In the genomic region with DNA sequence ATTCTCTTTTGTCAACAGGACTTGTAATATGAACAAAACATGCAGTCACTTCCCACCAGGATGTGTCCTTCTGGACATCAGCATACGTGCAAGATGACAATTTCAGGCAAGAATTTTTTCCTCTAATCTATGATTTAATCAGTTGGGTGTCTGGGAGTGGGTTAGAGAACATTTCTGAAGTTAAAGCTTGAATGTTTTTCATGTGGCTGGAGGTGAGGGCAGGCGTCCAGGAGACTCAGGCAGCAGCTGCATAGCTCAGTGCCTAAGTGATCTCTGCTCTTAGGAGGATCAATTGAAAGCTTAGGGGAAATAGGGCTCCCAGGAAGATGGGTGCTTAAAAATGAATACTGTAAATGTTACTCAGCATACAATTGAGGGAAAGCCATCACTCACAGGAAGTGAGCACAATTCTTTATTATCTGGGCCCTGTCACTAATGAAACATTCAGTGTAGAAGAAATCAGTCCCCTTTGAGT, we compare ENCODE assay signal across 8 cellular contexts.
DNase-seq lines count a peak whose midpoint lies in the region; ATAC-seq and TF ChIP-seq lines count a peak whose summit lies in the region.

No MANE protein-coding gene starts in this region.

- H3K4me3 ChIP-seq in BJ (ENCODE audit: low read depth, low read length) (0 out of 2 replicates have a peak overlapping the region, but pooled peaks have one; percentile 4), fibroblast of lung (replicated peaks in 1 of 4; ENCODE audit: control extremely low read depth in 1 of 4, insufficient read depth in 1 of 4, low read depth in 3 of 4, low read length in 4 of 4) (peak overlapping the region; percentile 28 to 36 (median 36)), osteoblast (ENCODE audit: insufficient read depth, low read length) (peak overlapping the region; percentile 58), BE2C (ENCODE audit: low read depth, low read length) (no peak overlapping the region)

- H3K36me3 ChIP-seq in BJ (ENCODE audit: control insufficient read depth, insufficient read depth, low read length) (no peaks in the 10 kb centered on the region), fibroblast of lung (ENCODE audit: control insufficient read depth, insufficient read depth, low read length) (no peaks in the 10 kb centered on the region), osteoblast (ENCODE audit: insufficient read depth, low read length) (no peaks in the 10 kb centered on the region), BE2C (no peaks in the 10 kb centered on the region)

- H3K9me3 ChIP-seq in fibroblast of lung (ENCODE audit: control insufficient read depth, insufficient read depth, low read depth, low read length) (no peaks in the 10 kb centered on the region), osteoblast (ENCODE audit: low read depth, low read length) (no peaks in the 10 kb centered on the region), BE2C (no peaks in the 10 kb centered on the region)

- H3K27me3 ChIP-seq in BJ (ENCODE audit: control insufficient read depth, insufficient read depth, low read length) (no peaks in the 10 kb centered on the region), fibroblast of lung (ENCODE audit: control insufficient read depth, insufficient read depth, low read length) (no peaks in the 10 kb centered on the region), osteoblast (ENCODE audit: insufficient read depth, low read length) (no peaks in the 10 kb centered on the region), BE2C (no peaks in the 10 kb centered on the region)

- H3K79me2 ChIP-seq in fibroblast of lung (ENCODE audit: control insufficient read depth, insufficient read depth, low read length) (no peaks in the 10 kb centered on the region), osteoblast (ENCODE audit: insufficient read depth, low read length) (no peaks in the 10 kb centered on the region)

- TF ChIP-seq CTCF in BJ (IDR thresholded peaks at IDR 0.05; ENCODE audit: insufficient read depth, low read depth, low read length) (no peak), fibroblast of lung (conservative IDR thresholded peaks at IDR 0.05 in 1 of 2, IDR thresholded peaks at IDR 0.05 in 1 of 2; ENCODE audit: low read depth in 1 of 2, low read length in 2 of 2) (no peak), osteoblast (IDR thresholded peaks at IDR 0.05; ENCODE audit: extremely low read depth, low read depth, low read length) (no peak), BE2C (IDR thresholded peaks at IDR 0.05; ENCODE audit: low read depth, low read length) (no peak)

- H2AFZ ChIP-seq in fibroblast of lung (ENCODE audit: low read length), result no peak overlapping the region
- H2AFZ ChIP-seq in osteoblast (ENCODE audit: low read length), result no peak overlapping the region

- POLR2A ChIA-PET in BJ (lab: Charles Lee), result no interaction called here

- H3K4me1 ChIP-seq in fibroblast of lung (ENCODE audit: control insufficient read depth, extremely low read depth, insufficient read depth, low read length) (peaks cover 18% of the 10 kb centered on the region), osteoblast (ENCODE audit: insufficient read depth, low read length) (peaks cover 68% of the 10 kb centered on the region), BE2C (no peaks in the 10 kb centered on the region; the same call in 1 of the 2 replicates)

- H3K27ac ChIP-seq in fibroblast of lung (ENCODE audit: insufficient read depth, low read length) (peak overlapping the region; percentile 97), osteoblast (ENCODE audit: low read depth, low read length) (peak overlapping the region; percentile 100)

- H3K4me2 ChIP-seq in fibroblast of lung (ENCODE audit: extremely low read depth, insufficient read depth, low read length) (peak overlapping the region; percentile 76), osteoblast (ENCODE audit: insufficient read depth, low read length) (peak overlapping the region; percentile 84)

- no peaks in the 10 kb centered on the region for H4K20me1 ChIP-seq in fibroblast of lung (ENCODE audit: control insufficient read depth, extremely low read depth, insufficient read depth, low read length)
- no peaks in the 10 kb centered on the region for H4K20me1 ChIP-seq in osteoblast (ENCODE audit: insufficient read depth, low read length)

- CTCF ChIA-PET in BJ (lab: Yijun Ruan, JAX), result interaction anchor here (1.0 to 1.2 kb wide), 2 partner anchors 457 to 1045 kb away, joined by 3 read pairs; a partner anchor contains a TSS

- in situ Hi-C loops in G401 (cut with HindIII; ENCODE audit: low sequenced_read_pairs), result no loop called here

- H3K9ac ChIP-seq in fibroblast of lung (ENCODE audit: insufficient read depth, low read length), result peak overlapping the region; percentile 73

- ATAC-seq in HG03378 (IDR thresholded peaks at IDR 0.05; ENCODE audit: unreplicated experiment), result no peak

- DNase-seq in BJ (ENCODE audit: low read depth) (peak; percentile 72), RPMI7951 (ENCODE audit: low read depth) (peak; percentile 96), fibroblast of lung (ENCODE audit: low read depth in 2 of 2) (peak; percentile 90 to 98), osteoblast (ENCODE audit: insufficient read length, low spot score, missing footprints) (no peak), G401 (ENCODE audit: low spot score) (no peak), BE2C (no peak)
- DNase-seq in stimulated activated CD4-positive, alpha-beta T cell treated with anti-CD3 and anti-CD28 coated beads, Interleukin-15, amount 100 ng/mL, for 24 hours, result no peak

Comparison
In these comparisons a context has a peak if more than half of its experiments do, and no peak if none do; other contexts are left out.
1. DNase-seq: peak in BJ (single experiment), RPMI7951 (single experiment) and fibroblast of lung (2 of 2); none in osteoblast (single experiment), stimulated activated CD4-positive, alpha-beta T cell treated with anti-CD3 and anti-CD28 coated beads, Interleukin-15, amount 100 ng/mL, for 24 hours (single experiment), G401 (single experiment) and BE2C (single experiment).